8 cellular contexts compared by ENCODE assay signal in the genomic region with DNA sequence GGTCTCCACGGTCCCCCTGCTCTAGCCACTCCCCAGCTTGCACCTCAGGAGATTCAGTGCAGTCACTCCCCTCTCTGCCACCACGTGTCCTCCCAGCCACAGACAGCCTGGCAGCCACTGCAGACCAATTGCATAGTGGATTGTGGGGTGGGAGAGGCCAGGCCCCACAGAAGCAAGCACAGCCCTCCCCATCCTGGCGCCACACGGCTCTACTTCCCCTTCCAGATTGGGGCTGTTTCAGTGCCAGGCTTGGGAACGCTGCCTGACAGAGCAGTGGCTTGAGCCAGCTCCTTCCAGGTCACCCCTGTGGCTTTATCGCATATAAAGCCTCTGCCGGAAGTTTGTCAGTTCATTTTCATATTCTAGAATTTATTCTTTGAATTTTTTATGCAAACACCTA.
DNase-seq lines count a peak whose midpoint lies in the region; ATAC-seq and TF ChIP-seq lines count a peak whose summit lies in the region.

No MANE protein-coding gene starts in this region.

- DNase-seq in osteoblast (ENCODE audit: insufficient read length, low spot score, missing footprints) (no peak), hepatocyte (ENCODE audit: low spot score) (no peak), SK-N-DZ (ENCODE audit: low spot score) (no peak), NCI-H345 treated with DMSO at 0.1 percent for 48 hours (lab: John Stamatoyannopoulos, UW; ENCODE audit: unreplicated experiment) (no peak)

- TF ChIP-seq CTCF in VCaP (conservative IDR thresholded peaks at IDR 0.05) = no peak
- no peak for TF ChIP-seq CTCF in osteoblast (IDR thresholded peaks at IDR 0.05; ENCODE audit: extremely low read depth, low read depth, low read length)
- TF ChIP-seq CTCF in hepatocyte (IDR thresholded peaks at IDR 0.05; ENCODE audit: poor library complexity) = no peak

- H4K20me1 ChIP-seq in osteoblast (ENCODE audit: insufficient read depth, low read length) (no peaks in the 10 kb centered on the region), hepatocyte (ENCODE audit: insufficient read depth, poor library complexity, severe bottlenecking) (no peaks in the 10 kb centered on the region)

- peak; percentile 22 for ATAC-seq in GM19035 (IDR thresholded peaks at IDR 0.05; ENCODE audit: unreplicated experiment)
- peak; percentile 20 for ATAC-seq in HG03108 (IDR thresholded peaks at IDR 0.05; ENCODE audit: unreplicated experiment)
- ATAC-seq in GM18519 (IDR thresholded peaks at IDR 0.05; ENCODE audit: low FRiP score, unreplicated experiment) = no peak

- H3K9me2 ChIP-seq in hepatocyte (replicated peaks; ENCODE audit: insufficient read depth) = no peaks in the 10 kb centered on the region

- H3K4me3 ChIP-seq in osteoblast (ENCODE audit: insufficient read depth, low read length) (peak overlapping the region; percentile 10), hepatocyte (no peak overlapping the region)

- H3K27ac ChIP-seq in VCaP (peak overlapping the region; percentile 10), osteoblast (ENCODE audit: low read depth, low read length) (no peak overlapping the region), hepatocyte (no peak overlapping the region)

- H3K36me3 ChIP-seq in osteoblast (ENCODE audit: insufficient read depth, low read length) (no peaks in the 10 kb centered on the region), hepatocyte (replicated peaks; ENCODE audit: insufficient read depth, low read depth) (no peaks in the 10 kb centered on the region)

- H3K4me2 ChIP-seq in osteoblast (ENCODE audit: insufficient read depth, low read length) = peak overlapping the region; percentile 47
- H3K4me2 ChIP-seq in hepatocyte = no peak overlapping the region

- H3K79me2 ChIP-seq in osteoblast (ENCODE audit: insufficient read depth, low read length) (no peaks in the 10 kb centered on the region), hepatocyte (no peaks in the 10 kb centered on the region)

- 72% methylated on average over 7 of the region's 7 CpGs for WGBS in hepatocyte (ENCODE audit: low lambda C conversion rate, missing lambda C conversion rate)

- H3K4me1 ChIP-seq in osteoblast (ENCODE audit: insufficient read depth, low read length) = peaks cover 21% of the 10 kb centered on the region
- H3K4me1 ChIP-seq in hepatocyte (ENCODE audit: insufficient read depth) = no peaks in the 10 kb centered on the region

- peaks cover 17% of the 10 kb centered on the region for H3K27me3 ChIP-seq in osteoblast (ENCODE audit: insufficient read depth, low read length)
- no peaks in the 10 kb centered on the region for H3K27me3 ChIP-seq in hepatocyte

- H3K9me3 ChIP-seq in osteoblast (ENCODE audit: low read depth, low read length) (no peaks in the 10 kb centered on the region), hepatocyte (ENCODE audit: low read depth) (no peaks in the 10 kb centered on the region)

- H2AFZ ChIP-seq in osteoblast (ENCODE audit: low read length) (peak overlapping the region; percentile 71), hepatocyte (no peak overlapping the region)
